Comparison of ENCODE assay signal across 8 cellular contexts in genomic region chr1:16175610-16176553, GRCh38. TPM values are rescaled to one million over a fixed set of nuclear protein-coding genes. Genes with fewer than 3 reads are reported as not detected.
A peak's percentile ranks its signal among the peaks of the same experiment; 100 is the strongest.
DNase-seq lines count a peak whose midpoint lies in the region; ATAC-seq and TF ChIP-seq lines count a peak whose summit lies in the region.

No MANE protein-coding gene starts in this region.

- peak overlapping the region; percentile 71 for H3K9ac ChIP-seq in HCT116 (ENCODE audit: low read length)

- no peaks in the 10 kb centered on the region for H3K9me2 ChIP-seq in HCT116 (ENCODE audit: insufficient read depth)

- H3K4me3 ChIP-seq in HCT116 (replicated peaks in 1 of 2; ENCODE audit: low read depth in 1 of 2, low read length in 2 of 2): peak overlapping the region; percentile 7 to 17; a peak in 2 of 4 replicates
- H3K4me3 ChIP-seq in WERI-Rb-1 (ENCODE audit: low read depth, low read length): no peak overlapping the region

- POLR2A ChIA-PET in HCT116 (lab: Charles Lee): interaction anchor here (1.3 to 2.3 kb wide), 4 partner anchors 19 to 31 kb away, joined by 3 to 9 read pairs (median 6); partner anchors contain the start of gene EPHA2

- no peak for TF ChIP-seq RAD21 in HCT116 (IDR thresholded peaks at IDR 0.05; ENCODE audit: low read depth)

- ATAC-seq in HCT116 (peak; percentile 34), GM19463 (IDR thresholded peaks at IDR 0.05; ENCODE audit: unreplicated experiment) (no peak), GM18867 (IDR thresholded peaks at IDR 0.05; ENCODE audit: unreplicated experiment) (no peak)

- no TSS peak for BruUV-seq in HCT116 (replicated peaks; lab: Mats Ljungman, UMichigan)

- H3K27ac ChIP-seq in HCT116 (ENCODE audit: low read depth, low read length) (peak overlapping the region; percentile 95), VCaP (peak overlapping the region; percentile 91), WERI-Rb-1 (no peak overlapping the region)

- no peaks in the 10 kb centered on the region for H3K79me2 ChIP-seq in HCT116 (ENCODE audit: insufficient read depth, low read length)

- no peak overlapping the region for H2AFZ ChIP-seq in HCT116 (ENCODE audit: low read depth, low read length, poor library complexity, severe bottlenecking)

- TF ChIP-seq CTCF in HCT116 (IDR thresholded peaks at IDR 0.05 in 2 of 3, conservative IDR thresholded peaks at IDR 0.05 in 1 of 3; ENCODE audit: borderline replicate concordance in 1 of 3, insufficient read depth in 1 of 3, low read depth in 2 of 3, low read length in 2 of 3) (no peak), VCaP (conservative IDR thresholded peaks at IDR 0.05) (no peak), WERI-Rb-1 (IDR thresholded peaks at IDR 0.05; ENCODE audit: low read depth, low read length) (no peak)

- DNase-seq in HCT116 (ENCODE audit: low read depth, low spot score) (no peak), cardiac septum (ENCODE audit: low spot score) (peak; percentile 88), putamen (ENCODE audit: low spot score) (peak; percentile 71), WERI-Rb-1 (no peak)
- DNase-seq in activated CD8-positive, alpha-beta memory T cell treated with anti-CD3 and anti-CD28 coated beads, Interleukin-2, amount 50 U/mL, for 4 hours: no peak

- peaks cover 86 to 100% of the 10 kb centered on the region in 2 experiments for H3K4me1 ChIP-seq in HCT116 (ENCODE audit: control insufficient read depth in 1 of 2, insufficient read depth in 2 of 2, low read length in 2 of 2)

- no peaks in the 10 kb centered on the region for H4K20me1 ChIP-seq in HCT116 (ENCODE audit: insufficient read depth)

- intact Hi-C loops in HCT116 (cut with micrococcal nuclease): no loop called here
- intact Hi-C loops in cardiac septum (cut with DNase I): no loop called here

- H3K9me3 ChIP-seq in HCT116 (ENCODE audit: control insufficient read depth in 1 of 2, insufficient read depth in 1 of 2, low read depth in 1 of 2, low read length in 2 of 2) (no peaks in the 10 kb centered on the region), WERI-Rb-1 (ENCODE audit: severe bottlenecking) (no peaks in the 10 kb centered on the region)

- RAD21 ChIA-PET in HCT116 (lab: Charles Lee; ENCODE audit: low non-redundant PET in 1 of 2, low total read pairs in 2 of 2, uncharacterized antibody in 2 of 2, unreplicated experiment in 2 of 2): interaction anchor here in 1 of 2 experiments (1.0 kb wide), 1 partner anchor 30 kb away, joined by 4 read pairs; no protein-coding TSS in a partner anchor

- CTCF ChIA-PET in HCT116 (lab: Charles Lee): interaction anchor here (1.8 kb wide), 1 partner anchor 94 kb away, joined by 4 read pairs; no protein-coding TSS in a partner anchor

- H3K27me3 ChIP-seq in HCT116 (ENCODE audit: insufficient read depth, low read length): no peaks in the 10 kb centered on the region
- no peaks in the 10 kb centered on the region for H3K27me3 ChIP-seq in WERI-Rb-1 (ENCODE audit: insufficient read depth, low read depth, severe bottlenecking)

- peak overlapping the region; percentile 71 for H3K4me2 ChIP-seq in HCT116 (ENCODE audit: low read length)

- H3K36me3 ChIP-seq in HCT116 (ENCODE audit: control insufficient read depth in 1 of 2, insufficient read depth in 2 of 2, low read length in 2 of 2) (no peaks in the 10 kb centered on the region), WERI-Rb-1 (no peaks in the 10 kb centered on the region)

- no peak for TF ChIP-seq POLR2A in HCT116 (IDR thresholded peaks at IDR 0.05; ENCODE audit: borderline replicate concordance, extremely low read depth, insufficient read depth, insufficient read length)

TF ChIP-seq in HCT116, 20 proteins besides CTCF, POLR2A, EP300 and RAD21:
- no peak for TF ChIP-seq MAX (IDR thresholded peaks at IDR 0.05)
- TF ChIP-seq FOSL1 (IDR thresholded peaks at IDR 0.05; ENCODE audit: low read depth): no peak
- no peak for TF ChIP-seq EZH2 (IDR thresholded peaks at IDR 0.05)
- TF ChIP-seq ZNF274 (IDR thresholded peaks at IDR 0.05; ENCODE audit: low read depth, low read length): no peak
- peak; percentile 64 for TF ChIP-seq TCF7L2 (IDR thresholded peaks at IDR 0.05; ENCODE audit: borderline replicate concordance, extremely low read depth, insufficient read depth, insufficient read length)
- TF ChIP-seq EGR1 (IDR thresholded peaks at IDR 0.05; ENCODE audit: low read depth): no peak
- no peak for TF ChIP-seq ZBTB33 (IDR thresholded peaks at IDR 0.05; ENCODE audit: extremely low read depth, insufficient replicate concordance, low read length)
- no peak for TF ChIP-seq ATF3 (IDR thresholded peaks at IDR 0.05)
- peak; percentile 24 for TF ChIP-seq YY1 (IDR thresholded peaks at IDR 0.05; ENCODE audit: extremely low read depth, insufficient replicate concordance, low read depth, low read length)
- TF ChIP-seq ZFX (IDR thresholded peaks at IDR 0.05): peak; percentile 75
- TF ChIP-seq SIN3A (IDR thresholded peaks at IDR 0.05; ENCODE audit: low read depth): no peak
- TF ChIP-seq JUND (IDR thresholded peaks at IDR 0.05): no peak
- no peak for TF ChIP-seq SRF (IDR thresholded peaks at IDR 0.05; ENCODE audit: low read depth)
- peak; percentile 55 for TF ChIP-seq POLR2AphosphoS5 (IDR thresholded peaks at IDR 0.05; ENCODE audit: low read depth, low read length)

RNA-seq across cellular contexts. Expression of gene EPHA2, which starts 20.0 kb away (rescaled TPM):
- total RNA-seq in HCT116 (2021; ENCODE audit: unreplicated experiment) (164 TPM), cardiac septum (26.1 TPM)
- polyA plus RNA-seq in HCT116 (2012): 167 and 209 TPM in 2 replicates

RNA-seq across cellular contexts. Expression of gene ARHGEF19, which starts 36.6 kb away (rescaled TPM):
- 59.7 TPM for total RNA-seq in HCT116 (2021; ENCODE audit: unreplicated experiment)
- 47.5 and 50.2 TPM in 2 replicates for polyA plus RNA-seq in HCT116 (2012)
- 1.3 TPM for total RNA-seq in cardiac septum

Comparison
In these comparisons a context has a peak if more than half of its experiments do, and no peak if none do; other contexts are left out.
1. DNase-seq: peak in cardiac septum (single experiment) and putamen (single experiment); none in HCT116 (single experiment), activated CD8-positive, alpha-beta memory T cell treated with anti-CD3 and anti-CD28 coated beads, Interleukin-2, amount 50 U/mL, for 4 hours (single experiment) and WERI-Rb-1 (single experiment).
2. RNA of gene ARHGEF19, which starts 36.6 kb away (total RNA-seq): 59.7 TPM in HCT116 (single experiment); 1.3 TPM in cardiac septum (single experiment); every median in the first group is over 10 times any median in the second.